In genomic region chr11:69422645-69423044, GRCh38 we compare ENCODE assay signal across 20 cellular contexts. TPM values are rescaled to one million over a fixed set of nuclear protein-coding genes. Genes with fewer than 3 reads are reported as not detected.
DNase-seq lines count a peak whose midpoint lies in the region; ATAC-seq and TF ChIP-seq lines count a peak whose summit lies in the region.
"Had no signal": no experiment of that assay in that cellular context is flagged by ENCODE, and none has a peak within 500 bp of the region (broad histone marks: within the 10 kb centered on the region; RNA-seq: fewer than 3 reads in every experiment).

No MANE protein-coding gene starts in this region.

- H2AK5ac ChIP-seq in H9 (ENCODE audit: insufficient read length, low read length): peak overlapping the region; percentile 38
- no peak overlapping the region for H2AK5ac ChIP-seq in mesenchymal stem cell (ENCODE audit: low read length, severe bottlenecking)

- H3K4me1 ChIP-seq in H9 (ENCODE audit: insufficient read depth, low read length) (no peaks in the 10 kb centered on the region; the same call in 1 of the 2 replicates), Panc1 (ENCODE audit: control insufficient read depth, insufficient read depth, low read length) (peaks cover 18% of the 10 kb centered on the region), mesenchymal stem cell (ENCODE audit: control insufficient read depth, insufficient read depth, low read depth, low read length) (peaks cover 16% of the 10 kb centered on the region)

- no peak overlapping the region for H3K56ac ChIP-seq in H9 (ENCODE audit: insufficient read length, low read depth, low read length)

- no TSS peak for BruUV-seq in Panc1 (replicated peaks; lab: Mats Ljungman, UMichigan)

- no peak for DNase-seq in H9
- no peak for DNase-seq in Panc1 (ENCODE audit: low read depth, low spot score)
- no peak for DNase-seq in mesenchymal stem cell
- peak; percentile 67 for DNase-seq in posterior vena cava (ENCODE audit: low spot score)
- no peak for DNase-seq in cerebellar nuclear complex (lab: John Stamatoyannopoulos, UW)
- no peak for DNase-seq in stimulated activated CD4-positive, alpha-beta T cell treated with anti-CD3 and anti-CD28 coated beads, Interleukin-4, amount 100 ng/mL, for 4 hours
- DNase-seq: CD4-positive, alpha-beta T cell; DND-41; GM23248; Kasumi-1; MG63; NCI-H1417 treated with DMSO at 0.1 percent for 48 hours; NCI-H187; NCI-H446; NCI-H526; OCI-M1 had no signal

- no peak overlapping the region for H3K18ac ChIP-seq in H9 (ENCODE audit: insufficient read length, low read depth, low read length)
- H3K18ac ChIP-seq in mesenchymal stem cell (ENCODE audit: low read depth in 1 of 2, low read length in 2 of 2): no peak overlapping the region

- H3K4ac ChIP-seq in H9 (ENCODE audit: low read depth, low read length) (no peak overlapping the region), mesenchymal stem cell (ENCODE audit: low read depth in 1 of 2, low read length in 2 of 2) (no peak overlapping the region)

- H3K79me1 ChIP-seq in H9 (ENCODE audit: insufficient read depth, low read depth, low read length, poor library complexity, severe bottlenecking): no peaks in the 10 kb centered on the region
- no peaks in the 10 kb centered on the region for H3K79me1 ChIP-seq in mesenchymal stem cell (replicated peaks; ENCODE audit: low read length, poor library complexity, severe bottlenecking)

- H4K20me1 ChIP-seq in H9 (ENCODE audit: control insufficient read depth, insufficient read depth, insufficient read length): no peaks in the 10 kb centered on the region
- H4K20me1 ChIP-seq: BLaER1 had no signal

- peaks cover 19 to 21% of the 10 kb centered on the region in 2 experiments for H3K9me3 Mint-ChIP-seq in H9
- H3K9me3 Mint-ChIP-seq: CD4-positive, alpha-beta T cell had no signal

- H3T11ph ChIP-seq in H9 (ENCODE audit: low read length): no peak overlapping the region

- ATAC-seq in Panc1 (no peak), GM18909 (IDR thresholded peaks at IDR 0.05; ENCODE audit: poor library complexity, unreplicated experiment) (no peak)
- ATAC-seq: GM12878, Right ventricle myocardium inferior had no signal

- H3K9ac ChIP-seq in H9 (ENCODE audit: extremely low read depth, insufficient read length, low read length): no peak overlapping the region
- H3K9ac ChIP-seq in mesenchymal stem cell (ENCODE audit: low read length): no peak overlapping the region
- H3K9ac ChIP-seq: BLaER1, GM23248 had no signal

- no peak overlapping the region for H3K4me3 ChIP-seq in Panc1 (ENCODE audit: low read depth in 2 of 2, low read length in 2 of 2)
- H3K4me3 ChIP-seq in mesenchymal stem cell (ENCODE audit: insufficient read depth in 1 of 2, low read depth in 1 of 2, low read length in 2 of 2): no peak overlapping the region
- H3K4me3 ChIP-seq: BLaER1, GM12878, GM23248, MG63 had no signal

- WGBS in H9 (ENCODE audit: extremely low coverage, insufficient read length, low lambda C conversion rate): no CpG with 5 or more reads among the region's 16 CpGs
- 83% methylated on average over 16 of the region's 16 CpGs for WGBS in mesenchymal stem cell

- H2BK15ac ChIP-seq in H9 (ENCODE audit: low read depth, low read length) (no peak overlapping the region), mesenchymal stem cell (ENCODE audit: low read depth, poor library complexity, severe bottlenecking) (no peak overlapping the region)

- no peak overlapping the region for H3K27ac ChIP-seq in H9 (ENCODE audit: insufficient read length, low read depth, low read length)
- peak overlapping the region; percentile 53; the same call in 1 of the 2 replicates for H3K27ac ChIP-seq in Panc1 (ENCODE audit: low read length)
- no peak overlapping the region for H3K27ac ChIP-seq in mesenchymal stem cell (ENCODE audit: low read length, poor library complexity, severe bottlenecking)
- H3K27ac ChIP-seq: BLaER1, GM23248 had no signal

- H3K14ac ChIP-seq in H9 (ENCODE audit: insufficient read depth, low read length) (no peak overlapping the region), mesenchymal stem cell (ENCODE audit: low read length in 2 of 2) (no peak overlapping the region)

- no peak overlapping the region for H2BK12ac ChIP-seq in H9 (ENCODE audit: insufficient read length, low read depth, low read length)
- H2BK12ac ChIP-seq in mesenchymal stem cell (ENCODE audit: low read length in 2 of 2): peak overlapping the region; percentile 8 to 11

- TF ChIP-seq CTCF in H9 (conservative IDR thresholded peaks at IDR 0.05) (no peak), Panc1 (IDR thresholded peaks at IDR 0.05) (no peak)

- peaks cover 8 to 17% of the 10 kb centered on the region in 2 experiments for H3K4me1 Mint-ChIP-seq in H9

- CTCF ChIA-PET in Panc1 (lab: Charles Lee): no interaction called here

- H2BK5ac ChIP-seq in H9 (ENCODE audit: insufficient read length, low read length): no peak overlapping the region
- H2BK5ac ChIP-seq in mesenchymal stem cell (ENCODE audit: low read depth, low read length, poor library complexity, severe bottlenecking): no peak overlapping the region

- peak overlapping the region in 1 of 2 experiments; percentile 10; a peak in 1 of 5 replicates for H3K4me3 Mint-ChIP-seq in H9
- H3K4me3 Mint-ChIP-seq: CD4-positive, alpha-beta T cell had no signal

- H3K4me2 ChIP-seq in H9 (ENCODE audit: insufficient read depth, insufficient read length, low read length) (no peak overlapping the region), mesenchymal stem cell (ENCODE audit: low read length, poor library complexity, severe bottlenecking) (no peak overlapping the region)
- H3K4me2 ChIP-seq: BLaER1 had no signal

- peaks cover 3 to 13% (median 10%) of the 10 kb centered on the region in 3 experiments; a peak in 6 of 7 replicates for H3K36me3 Mint-ChIP-seq in H9 (ENCODE audit: insufficient read depth in 1 of 3, low read depth in 3 of 3)

- intact Hi-C loops in Panc1 (cut with micrococcal nuclease; ENCODE audit: unreplicated experiment): no loop called here
- intact Hi-C loops in posterior vena cava (cut with DNase I): no loop called here

- no peak overlapping the region for H4K5ac ChIP-seq in H9 (ENCODE audit: insufficient read length, low read depth, low read length)

- POLR2A ChIA-PET in Panc1 (lab: Charles Lee): no interaction called here

- no peak overlapping the region for H2BK20ac ChIP-seq in H9 (ENCODE audit: low read depth, low read length, poor library complexity, severe bottlenecking)

- H3K27ac Mint-ChIP-seq in H9: peak overlapping the region in 1 of 3 experiments; percentile 49; a peak in 1 of 7 replicates
- H3K27ac Mint-ChIP-seq: CD4-positive, alpha-beta T cell had no signal

- no peaks in the 10 kb centered on the region; the same call in 1 of the 2 replicates for H3K27me3 Mint-ChIP-seq in H9 (ENCODE audit: low read depth)
- H3K27me3 Mint-ChIP-seq: CD4-positive, alpha-beta T cell had no signal

- H2BK120ac ChIP-seq in H9 (ENCODE audit: low read depth, low read length, poor library complexity, severe bottlenecking) (no peak overlapping the region), mesenchymal stem cell (ENCODE audit: low read depth, low read length) (no peak overlapping the region)

- H3K23me2 ChIP-seq in H9 (ENCODE audit: insufficient read length, low read depth, low read length, poor library complexity, severe bottlenecking): peaks cover 3% of the 10 kb centered on the region

- H4K91ac ChIP-seq in H9 (ENCODE audit: insufficient read length, low read depth, low read length) (no peak overlapping the region), mesenchymal stem cell (ENCODE audit: low read length) (peak overlapping the region; percentile 5)

- H3K9me3 ChIP-seq in H9 (ENCODE audit: control insufficient read depth, low read depth, low read length) (peaks cover 7% of the 10 kb centered on the region), Panc1 (ENCODE audit: control insufficient read depth, insufficient read depth, low read depth, low read length) (peaks cover 8% of the 10 kb centered on the region), mesenchymal stem cell (ENCODE audit: control insufficient read depth, low read length) (peaks cover 13% of the 10 kb centered on the region)
- H3K9me3 ChIP-seq: MG63 had no signal

- no peak overlapping the region for H4K8ac ChIP-seq in H9 (replicated peaks; ENCODE audit: insufficient read length, low read depth, low read length)
- no peak overlapping the region for H4K8ac ChIP-seq in mesenchymal stem cell (ENCODE audit: low read length)

- in situ Hi-C loops in Panc1 (cut with HindIII; ENCODE audit: low pct_unique_long_range_greater_than_20kb, low sequenced_read_pairs): no loop called here

- no peaks in the 10 kb centered on the region for H3K27me3 ChIP-seq in H9 (ENCODE audit: insufficient read depth, low read length)
- no peaks in the 10 kb centered on the region for H3K27me3 ChIP-seq in Panc1 (ENCODE audit: control insufficient read depth, insufficient read depth, low read length)
- peaks cover 0 to 6% of the 10 kb centered on the region in 2 experiments for H3K27me3 ChIP-seq in mesenchymal stem cell (ENCODE audit: control insufficient read depth in 1 of 2, insufficient read depth in 1 of 2, low read length in 2 of 2)
- H3K27me3 ChIP-seq: BLaER1, MG63 had no signal

- H3K79me2 ChIP-seq in H9 (ENCODE audit: insufficient read depth, low read length): no peaks in the 10 kb centered on the region

- H2AFZ ChIP-seq in H9 (ENCODE audit: low read length) (no peak overlapping the region), mesenchymal stem cell (ENCODE audit: low read depth, low read length) (no peak overlapping the region)
- H2AFZ ChIP-seq: GM23248 had no signal

- H3K36me3 ChIP-seq in Panc1 (ENCODE audit: control insufficient read depth, insufficient read depth, low read length) (no peaks in the 10 kb centered on the region), mesenchymal stem cell (ENCODE audit: control insufficient read depth in 1 of 2, insufficient read depth in 2 of 2, low read depth in 1 of 2, low read length in 2 of 2) (no peaks in the 10 kb centered on the region)
- H3K36me3 ChIP-seq: BLaER1, MG63 had no signal

- no peak overlapping the region for H3K23ac ChIP-seq in H9 (ENCODE audit: insufficient read length, low read depth, low read length)
- H3K23ac ChIP-seq in mesenchymal stem cell (ENCODE audit: low read length in 2 of 2): no peak overlapping the region

RNA-seq across cellular contexts. Expression of gene LINC01488, which starts 58.8 kb away (rescaled TPM):
- total RNA-seq in H9 (2021): not detected in 2 replicates
- not detected for total RNA-seq in Panc1 (2021; ENCODE audit: unreplicated experiment)
- polyA plus RNA-seq in Panc1 (2012; ENCODE audit: insufficient read length): not detected
- polyA plus RNA-seq in mesenchymal stem cell (2013, experiment 1 of 2): not detected
- not detected for polyA plus RNA-seq in mesenchymal stem cell (2013, experiment 2 of 2)
- not detected for total RNA-seq in posterior vena cava
- total RNA-seq: CD4-positive, alpha-beta T cell; GM12878; GM23248 had no signal
- polyA plus RNA-seq: GM12878, GM23248 had no signal
